8 cellular contexts compared by ENCODE assay signal in the genomic region with DNA sequence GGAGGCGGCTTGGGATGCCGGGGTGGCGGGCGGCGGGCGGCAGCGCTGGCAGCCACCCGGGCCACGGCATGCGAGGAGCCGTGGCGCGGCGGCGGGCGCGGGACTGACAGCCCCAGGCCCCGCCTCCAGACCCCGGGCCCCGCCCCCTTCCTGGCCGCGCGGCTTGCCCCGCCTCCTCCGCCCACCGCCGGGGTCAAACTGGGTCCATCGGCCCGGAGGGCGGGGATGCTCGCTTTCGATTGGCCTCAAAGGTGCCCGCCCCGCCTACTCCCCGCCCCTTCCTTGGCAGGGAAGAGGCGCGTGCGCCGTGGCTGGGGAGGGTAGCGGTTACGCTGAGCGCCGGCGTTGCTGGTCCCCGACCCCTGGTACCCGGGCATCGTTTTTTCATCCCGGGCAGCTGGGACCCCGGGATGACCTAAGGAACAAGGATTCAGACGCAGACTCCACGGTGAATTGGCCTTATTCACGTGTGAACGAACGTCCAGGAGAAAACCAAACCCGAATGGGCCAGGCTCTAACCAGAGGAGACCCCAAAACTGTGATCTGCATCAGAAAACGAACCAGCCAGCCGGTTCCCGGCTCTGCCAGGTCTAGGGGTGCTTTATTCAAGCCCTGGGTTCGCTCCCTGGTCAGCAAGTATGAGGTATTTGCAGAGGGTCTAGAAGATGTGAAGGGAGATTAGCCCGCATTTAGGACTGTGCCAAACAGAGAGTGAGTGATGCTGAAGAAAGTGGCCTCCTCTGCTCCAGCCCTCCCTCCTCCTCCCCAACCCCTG.
DNase-seq lines count a peak whose midpoint lies in the region; ATAC-seq and TF ChIP-seq lines count a peak whose summit lies in the region.

No MANE protein-coding gene starts in this region.

- H3K9me2 ChIP-seq in Loucy (replicated peaks; ENCODE audit: low read depth, low read length) = no peaks in the 10 kb centered on the region

- H4K20me1 ChIP-seq in Loucy (ENCODE audit: insufficient read depth, low read length, poor library complexity, severe bottlenecking) = no peaks in the 10 kb centered on the region

- H3K27me3 Mint-ChIP-seq in neural crest cell (ENCODE audit: low read depth) = peaks cover 47% of the 10 kb centered on the region
- no peaks in the 10 kb centered on the region for H3K27me3 Mint-ChIP-seq in stimulated activated naive CD8-positive, alpha-beta T cell treated with anti-CD3 and anti-CD28 coated beads, Interleukin-15, amount 100 ng/mL, for 72 hours

- peak; percentile 86 for ATAC-seq in RWPE2 (ENCODE audit: low read depth)
- peak; percentile 90 for ATAC-seq in foreskin keratinocyte
- peak; percentile 94 for ATAC-seq in stimulated activated naive CD8-positive, alpha-beta T cell treated with anti-CD3 and anti-CD28 coated beads, Interleukin-15, amount 100 ng/mL, for 72 hours

- no peaks in the 10 kb centered on the region for H3K36me3 Mint-ChIP-seq in neural crest cell (ENCODE audit: low read depth)

- H3K27me3 ChIP-seq in HAP-1 (ENCODE audit: low read depth) = peaks cover 11% of the 10 kb centered on the region
- no peaks in the 10 kb centered on the region for H3K27me3 ChIP-seq in Loucy (ENCODE audit: insufficient read depth, low read length, poor library complexity, severe bottlenecking)
- no peaks in the 10 kb centered on the region for H3K27me3 ChIP-seq in RWPE2 (ENCODE audit: insufficient read depth, poor library complexity, severe bottlenecking)
- H3K27me3 ChIP-seq in foreskin keratinocyte = peaks cover 43% of the 10 kb centered on the region

- H3K9ac ChIP-seq in Loucy (ENCODE audit: low read depth, low read length, poor library complexity, severe bottlenecking) = peak overlapping the region; percentile 63

- H3K4me3 ChIP-seq in HAP-1 (peak overlapping the region; percentile 38), Loucy (ENCODE audit: low read length, poor library complexity, severe bottlenecking) (peak overlapping the region; percentile 80), RWPE2 (ENCODE audit: severe bottlenecking) (peak overlapping the region; percentile 90)

- H3K27ac ChIP-seq in RWPE2 (ENCODE audit: poor library complexity, severe bottlenecking) (peak overlapping the region; percentile 22), foreskin keratinocyte (no peak overlapping the region)

- TF ChIP-seq CTCF in Loucy (conservative IDR thresholded peaks at IDR 0.05; ENCODE audit: low read length) (no peak), RWPE2 (IDR thresholded peaks at IDR 0.05; ENCODE audit: poor library complexity, severe bottlenecking) (peak; percentile 62), foreskin keratinocyte (conservative IDR thresholded peaks at IDR 0.05) (no peak), neural crest cell (conservative IDR thresholded peaks at IDR 0.05) (no peak)

- H3K79me2 ChIP-seq in Loucy (ENCODE audit: insufficient read depth, low read length) = no peaks in the 10 kb centered on the region

- no peaks in the 10 kb centered on the region for H3K36me3 ChIP-seq in HAP-1 (replicated peaks)
- H3K36me3 ChIP-seq in Loucy (ENCODE audit: insufficient read depth, low read length) = no peaks in the 10 kb centered on the region
- no peaks in the 10 kb centered on the region for H3K36me3 ChIP-seq in RWPE2 (ENCODE audit: low read depth)

- H3K4me1 ChIP-seq in HAP-1 (no peaks in the 10 kb centered on the region), Loucy (ENCODE audit: insufficient read depth, low read length, poor library complexity, severe bottlenecking) (peaks cover 17% of the 10 kb centered on the region), RWPE2 (ENCODE audit: insufficient read depth, poor library complexity, severe bottlenecking) (peaks cover 2% of the 10 kb centered on the region), foreskin keratinocyte (no peaks in the 10 kb centered on the region)

- no peaks in the 10 kb centered on the region for H3K9me3 ChIP-seq in HAP-1
- no peaks in the 10 kb centered on the region for H3K9me3 ChIP-seq in Loucy (ENCODE audit: insufficient read depth, low read depth, low read length)
- H3K9me3 ChIP-seq in RWPE2 (ENCODE audit: severe bottlenecking) = no peaks in the 10 kb centered on the region

- DNase-seq in G401 (ENCODE audit: low spot score) (peak; percentile 93), HAP-1 (ENCODE audit: low spot score in 2 of 2) (peak; percentile 84 to 98), RWPE2 (ENCODE audit: low spot score) (peak; percentile 95), activated gamma-delta T cell (lab: John Stamatoyannopoulos, UW) (peak; percentile 94), foreskin keratinocyte (peak; percentile 47 to 67), neural crest cell (ENCODE audit: low read depth, low spot score) (peak; percentile 97)
- peak; percentile 96 to 98 for DNase-seq in stimulated activated naive CD8-positive, alpha-beta T cell treated with anti-CD3 and anti-CD28 coated beads, Interleukin-15, amount 100 ng/mL, for 72 hours

- peaks cover 7% of the 10 kb centered on the region for H3K4me1 Mint-ChIP-seq in neural crest cell
- peaks cover 45% of the 10 kb centered on the region for H3K4me1 Mint-ChIP-seq in stimulated activated naive CD8-positive, alpha-beta T cell treated with anti-CD3 and anti-CD28 coated beads, Interleukin-15, amount 100 ng/mL, for 72 hours

- H3K9me3 Mint-ChIP-seq in neural crest cell = no peaks in the 10 kb centered on the region
- peaks cover 0 to 3% of the 10 kb centered on the region in 2 donors for H3K9me3 Mint-ChIP-seq in stimulated activated naive CD8-positive, alpha-beta T cell treated with anti-CD3 and anti-CD28 coated beads, Interleukin-15, amount 100 ng/mL, for 72 hours

- no peaks in the 10 kb centered on the region for H3F3A ChIP-seq in Loucy (ENCODE audit: low read depth)

- H3K4me2 ChIP-seq in Loucy (ENCODE audit: low read depth, low read length, poor library complexity, severe bottlenecking) = peak overlapping the region; percentile 78

- peak overlapping the region; percentile 98 for H2AFZ ChIP-seq in Loucy (ENCODE audit: low read length)

- H3K4me3 Mint-ChIP-seq in neural crest cell = peak overlapping the region; percentile 81
- H3K4me3 Mint-ChIP-seq in stimulated activated naive CD8-positive, alpha-beta T cell treated with anti-CD3 and anti-CD28 coated beads, Interleukin-15, amount 100 ng/mL, for 72 hours = peak overlapping the region; percentile 79 to 85

- H3K27ac Mint-ChIP-seq in neural crest cell (ENCODE audit: unreplicated experiment) = no peak overlapping the region
- H3K27ac Mint-ChIP-seq in stimulated activated naive CD8-positive, alpha-beta T cell treated with anti-CD3 and anti-CD28 coated beads, Interleukin-15, amount 100 ng/mL, for 72 hours = peak overlapping the region in 1 of 2 donors; percentile 17

- in situ Hi-C loops in G401 (cut with HindIII; ENCODE audit: low sequenced_read_pairs) (no loop called here), HAP-1 (cut with MboI; ENCODE audit: low sequenced_read_pairs) (no loop called here)

Comparison
In these comparisons a context has a peak if more than half of its experiments do, and no peak if none do; other contexts are left out.
1. H3K4me3 ChIP-seq: peak in every context shown above with its lines; median percentile 90 in RWPE2; 80 in Loucy; 38 in HAP-1.